19 cellular contexts compared by ENCODE assay signal in the genomic region with DNA sequence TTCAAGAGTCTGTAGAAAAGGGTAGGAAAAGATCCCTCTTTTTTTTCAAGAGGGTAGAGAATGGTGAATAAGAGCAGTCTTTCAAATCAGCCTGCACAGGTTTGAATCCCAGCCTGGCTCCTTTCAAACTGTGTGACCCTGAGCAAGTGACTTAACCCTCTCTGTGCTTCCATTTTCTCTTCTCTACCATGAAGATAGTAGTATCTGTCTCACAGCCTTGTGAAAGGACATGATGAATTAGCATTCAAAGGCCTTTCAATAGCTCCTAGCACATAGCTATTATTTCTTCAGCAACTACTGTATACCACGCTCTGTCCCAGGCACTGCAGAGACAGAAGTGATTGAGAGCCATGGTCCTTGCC. TPM values are rescaled to one million over a fixed set of nuclear protein-coding genes. Genes with fewer than 3 reads are reported as not detected.
DNase-seq lines count a peak whose midpoint lies in the region; ATAC-seq, FAIRE-seq and TF ChIP-seq lines count a peak whose summit lies in the region.
"Had no signal": no experiment of that assay in that cellular context is flagged by ENCODE, and none has a peak within 500 bp of the region (broad histone marks: within the 10 kb centered on the region; RNA-seq: fewer than 3 reads in every experiment).

No MANE protein-coding gene starts in this region.

- no peak for TF ChIP-seq EP300 in K562 (IDR thresholded peaks at IDR 0.05; ENCODE audit: low read length)

- H2AFZ ChIP-seq in GM23248 = peak overlapping the region; percentile 98
- peak overlapping the region; percentile 80; the same call in 1 of the 2 replicates for H2AFZ ChIP-seq in K562 (ENCODE audit: low read depth, low read length)

- H3K9me2 ChIP-seq in GM23248 (ENCODE audit: insufficient read depth) = no peaks in the 10 kb centered on the region

- H3K4me1 Mint-ChIP-seq in WTC11 = peaks cover 40% of the 10 kb centered on the region
- H3K4me1 Mint-ChIP-seq: central memory CD8-positive, alpha-beta T cell had no signal

- no peak for TF ChIP-seq POLR2A in K562 (conservative IDR thresholded peaks at IDR 0.05)

- no peaks in the 10 kb centered on the region for H4K20me1 ChIP-seq in GM23248 (ENCODE audit: insufficient read depth)
- no peaks in the 10 kb centered on the region for H4K20me1 ChIP-seq in K562 (replicated peaks; ENCODE audit: control insufficient read depth, insufficient read depth, low read length)
- H4K20me1 ChIP-seq: BLaER1 had no signal

- H3K4me1 ChIP-seq in GM23248 (ENCODE audit: insufficient read depth) (peaks cover 23% of the 10 kb centered on the region), K562 (replicated peaks in 1 of 2; ENCODE audit: control insufficient read depth in 2 of 2, insufficient read depth in 2 of 2, low read length in 2 of 2) (peaks cover 12 to 21% of the 10 kb centered on the region in 2 experiments), iPS-20b (ENCODE audit: insufficient read depth, low read length) (peaks cover 23% of the 10 kb centered on the region), skeletal muscle satellite cell (ENCODE audit: control insufficient read depth, insufficient read depth, low read length) (peaks cover 22% of the 10 kb centered on the region)

- in situ Hi-C loops in GM23248 (cut with MboI) = no loop called here
- in situ Hi-C loops in K562 (cut with MboI) = no loop called here

- DNase-seq in GM23248 = no peak
- DNase-seq in K562 (ENCODE audit: extremely low read depth in 1 of 4, low spot score in 3 of 4) = no peak
- no peak for DNase-seq in activated CD4-positive, alpha-beta T cell treated with anti-CD3 and anti-CD28 coated beads for 48 hours
- no peak for DNase-seq in HK-2 (ENCODE audit: unreplicated experiment)
- no peak for DNase-seq in NCI-H226
- no peak for DNase-seq in WTC11 (ENCODE audit: low spot score)
- DNase-seq: activated CD8-positive, alpha-beta memory T cell treated with anti-CD3 and anti-CD28 coated beads, Interleukin-2, amount 50 U/mL, for 48 hours; NCI-H187 treated with DMSO at 0.1 percent for 48 hours had no signal

- no peak overlapping the region for H3K27ac Mint-ChIP-seq in WTC11
- H3K27ac Mint-ChIP-seq: activated naive CD8-positive, alpha-beta T cell; natural killer cell treated with Interleukin-12 subunit alpha and Interleukin-12 subunit beta and Interleukin-15 and Interleukin-18, amount 100 ng/mL, for 72 hours had no signal

- H3K79me2 ChIP-seq in GM23248 (ENCODE audit: insufficient read depth) (no peaks in the 10 kb centered on the region), K562 (ENCODE audit: control insufficient read depth, insufficient read depth, low read length) (no peaks in the 10 kb centered on the region)

- ATAC-seq in K562 (peak; percentile 20), WTC11 (no peak)
- ATAC-seq: activated CD4-positive, CD25-positive, alpha-beta regulatory T cell treated with anti-CD3 and anti-CD28 coated beads, Interleukin-2, amount 50 U/mL, for 24 hours; natural killer cell treated with Interleukin-12 subunit alpha and Interleukin-12 subunit beta and Interleukin-15 and Interleukin-18, amount 100 ng/mL, for 72 hours had no signal

- peak overlapping the region; percentile 68; the same call in 1 of the 2 replicates for H3K9ac ChIP-seq in GM23248
- H3K9ac ChIP-seq in K562 (ENCODE audit: insufficient read depth in 1 of 2, low read depth in 2 of 2, low read length in 2 of 2) = no peak overlapping the region
- H3K9ac ChIP-seq in iPS-20b (ENCODE audit: low read depth, low read length) = peak overlapping the region; percentile 63; the same call in 1 of the 2 replicates
- peak overlapping the region; percentile 61 for H3K9ac ChIP-seq in skeletal muscle satellite cell (ENCODE audit: low read depth, low read length)
- H3K9ac ChIP-seq: BLaER1 had no signal

- FAIRE-seq in K562 (lab: Jason Lieb, UNC) = no peak

- H3K9me3 Mint-ChIP-seq in WTC11 = no peaks in the 10 kb centered on the region
- H3K9me3 Mint-ChIP-seq: central memory CD8-positive, alpha-beta T cell; natural killer cell treated with Interleukin-12 subunit alpha and Interleukin-12 subunit beta and Interleukin-15 and Interleukin-18, amount 100 ng/mL, for 72 hours had no signal

- peaks cover 18% of the 10 kb centered on the region for H3K27me3 Mint-ChIP-seq in WTC11 (ENCODE audit: low read depth)

- H3K36me3 ChIP-seq in GM23248 (ENCODE audit: low read depth) (no peaks in the 10 kb centered on the region), K562 (ENCODE audit: control insufficient read depth, insufficient read depth, low read length) (no peaks in the 10 kb centered on the region), iPS-20b (ENCODE audit: insufficient read depth, low read depth, low read length) (no peaks in the 10 kb centered on the region), skeletal muscle satellite cell (ENCODE audit: insufficient read depth, low read length) (no peaks in the 10 kb centered on the region)
- H3K36me3 ChIP-seq: BLaER1, left lung, stomach had no signal

- H3K9me1 ChIP-seq in K562 (ENCODE audit: control insufficient read depth, insufficient read depth, low read length) = no peaks in the 10 kb centered on the region

- TF ChIP-seq RAD21 in K562 (CRISPR knock-in tag; conservative IDR thresholded peaks at IDR 0.05 in 1 of 2, IDR thresholded peaks at IDR 0.05 in 1 of 2) = no peak

- TF ChIP-seq CTCF in K562 (IDR thresholded peaks at IDR 0.05 in 2 of 3, conservative IDR thresholded peaks at IDR 0.05 in 1 of 3; ENCODE audit: insufficient read depth in 2 of 3, low read depth in 1 of 3, low read length in 3 of 3) (no peak), WTC11 (IDR thresholded peaks at IDR 0.05) (no peak)

- CTCF ChIA-PET in K562 (lab: Yijun Ruan, JAX; ENCODE audit: low intra/inter-chr PET ratio) = no interaction called here
- CTCF ChIA-PET in WTC11 (lab: Charles Lee) = interaction anchor here (1.1 to 2.7 kb wide), 10 partner anchors 9 to 161 kb away, joined by 3 to 15 read pairs (median 4); no protein-coding TSS in a partner anchor

- H3K27me3 ChIP-seq in GM23248 (replicated peaks; ENCODE audit: insufficient read depth) (no peaks in the 10 kb centered on the region), K562 (ENCODE audit: control insufficient read depth in 2 of 2, insufficient read depth in 2 of 2, low read length in 2 of 2) (peaks cover 16 to 41% of the 10 kb centered on the region in 2 experiments; a peak in 4 of 5 replicates), iPS-20b (ENCODE audit: insufficient read depth, low read length) (no peaks in the 10 kb centered on the region), skeletal muscle satellite cell (ENCODE audit: control insufficient read depth, insufficient read depth, low read length) (no peaks in the 10 kb centered on the region)
- H3K27me3 ChIP-seq: BLaER1 had no signal

- H3K4me2 ChIP-seq in GM23248 (ENCODE audit: unreplicated experiment) (peak overlapping the region; percentile 94), K562 (ENCODE audit: insufficient read depth, low read length) (peak overlapping the region; percentile 89; the same call in 1 of the 2 replicates), skeletal muscle satellite cell (ENCODE audit: low read length) (peak overlapping the region; percentile 79)
- H3K4me2 ChIP-seq: BLaER1 had no signal

- no peaks in the 10 kb centered on the region for H3K36me3 Mint-ChIP-seq in WTC11
- H3K36me3 Mint-ChIP-seq: activated naive CD8-positive, alpha-beta T cell; natural killer cell treated with Interleukin-12 subunit alpha and Interleukin-12 subunit beta and Interleukin-15 and Interleukin-18, amount 100 ng/mL, for 72 hours had no signal

- H3K4me3 ChIP-seq in GM23248 (peak overlapping the region; percentile 62), K562 (no peak overlapping the region), iPS-20b (ENCODE audit: low read length) (no peak overlapping the region), skeletal muscle satellite cell (ENCODE audit: low read length) (peak overlapping the region; percentile 55)
- H3K4me3 ChIP-seq: BLaER1, left lung had no signal

- peak overlapping the region; percentile 64; the same call in 1 of the 2 replicates for H3K27ac ChIP-seq in GM23248
- no peak overlapping the region for H3K27ac ChIP-seq in K562 (ENCODE audit: extremely low read depth, low read depth, low read length)
- H3K27ac ChIP-seq in iPS-20b (ENCODE audit: low read length) = no peak overlapping the region
- H3K27ac ChIP-seq: BLaER1, HL-60, left lung had no signal

- WGBS in GM23248 (ENCODE audit: low coverage in 1 of 2, low lambda C conversion rate in 2 of 2, missing lambda C conversion rate in 2 of 2), 2 experiments = 75 to 76% methylated on average over 1 of the region's 1 CpG
- 71% methylated on average over 1 of the region's 1 CpG for WGBS in K562 (ENCODE audit: insufficient coverage, low coverage, missing lambda C conversion rate)

- POLR2A ChIA-PET in K562 (lab: Yijun Ruan, JAX) (interaction anchor here (0.6 to 1.5 kb wide), 8 partner anchors 9 to 1041 kb away, joined by 3 to 5 read pairs (median 4); no protein-coding TSS in a partner anchor), WTC11 (lab: Charles Lee) (interaction anchor here (1.4 kb wide), 1 partner anchor 34 kb away, joined by 4 read pairs; no protein-coding TSS in a partner anchor)

- intact Hi-C loops in K562 (cut with micrococcal nuclease) = no loop called here

- no peak overlapping the region for H3K4me3 Mint-ChIP-seq in WTC11
- H3K4me3 Mint-ChIP-seq: activated naive CD8-positive, alpha-beta T cell; central memory CD8-positive, alpha-beta T cell; natural killer cell treated with Interleukin-12 subunit alpha and Interleukin-12 subunit beta and Interleukin-15 and Interleukin-18, amount 100 ng/mL, for 72 hours had no signal

- peaks cover 10% of the 10 kb centered on the region; the same call in 1 of the 2 replicates for H3F3A ChIP-seq in GM23248 (ENCODE audit: insufficient read depth)

- BruUV-seq in K562 (replicated peaks; lab: Mats Ljungman, UMichigan) = no TSS peak

- H3K9me3 ChIP-seq in GM23248 (ENCODE audit: low read depth) (no peaks in the 10 kb centered on the region), K562 (replicated peaks; ENCODE audit: control insufficient read depth, insufficient read depth, low read depth, low read length) (no peaks in the 10 kb centered on the region), iPS-20b (ENCODE audit: insufficient read depth, low read depth, low read length) (no peaks in the 10 kb centered on the region), skeletal muscle satellite cell (replicated peaks; ENCODE audit: low read length) (no peaks in the 10 kb centered on the region)
- H3K9me3 ChIP-seq: left lung, stomach had no signal

RNA-seq across cellular contexts. Expression of gene LEP, which starts 25.4 kb away (rescaled TPM):
- 0.22 TPM in 1 of 2 replicates, not detected in the other for total RNA-seq in GM23248 (2014; rRNA removed; shearing (Covaris generic))
- polyA plus RNA-seq in GM23248 (2016; fragmentation: Nextera tagmentation; extraction: Ambion mirVana) (0.09 and 0.11 TPM in 2 replicates), K562 (2011; rRNA removed) (not detected in 2 replicates), K562 (2014; fragmentation: Illumina TruSeq; extraction: Trizol) (not detected in 2 replicates), K562 (2014; fragmentation: Nextera tagmentation; extraction: Ambion mirVana) (not detected), K562 (2014; rRNA removed) (not detected in 2 replicates)
- not detected in 2 replicates for total RNA-seq in K562 (2011; cell fraction: chromatin; rRNA removed; ENCODE audit: low replicate concordance)
- total RNA-seq in K562 (2011; cell fraction: nucleolus; rRNA removed) = not detected in 2 replicates
- total RNA-seq in K562 (2011; cell fraction: nucleoplasm; rRNA removed) = not detected in 2 replicates
- total RNA-seq in K562 (2014; rRNA removed) (not detected in 2 replicates), K562 (2014; rRNA removed; fragmentation: Illumina TruSeq; extraction: Trizol) (not detected in 2 replicates), K562 (2015; rRNA removed; fragmentation: Illumina TruSeq; extraction: Trizol) (not detected in 2 replicates), K562 (2021) (not detected in 2 replicates), WTC11 (2021) (not detected in 3 replicates)
- polyA plus RNA-seq in K562 (2011; cell fraction: cytosol; rRNA removed) = not detected in 2 replicates
- polyA plus RNA-seq in K562 (2011; cell fraction: nucleus; rRNA removed) = not detected in 2 replicates
- polyA plus RNA-seq in K562 (2012) = 0.04 and 0.06 TPM in 2 replicates
- not detected in 2 replicates for polyA minus RNA-seq in K562 (2011; rRNA and poly(A)+ RNA removed)
- not detected in 2 replicates for polyA minus RNA-seq in K562 (2011; cell fraction: cytosol; rRNA and poly(A)+ RNA removed)
- not detected in 2 replicates for polyA minus RNA-seq in K562 (2011; cell fraction: nucleus; rRNA and poly(A)+ RNA removed)
- total RNA-seq in skeletal muscle satellite cell (2012; rRNA removed) = 0.66 TPM in 1 of 2 replicates, not detected in the other
- total RNA-seq: natural killer cell treated with Interleukin-12 subunit alpha and Interleukin-12 subunit beta and Interleukin-15 and Interleukin-18, amount 100 ng/mL, for 72 hours; stomach; T-helper 1 cell treated with Interleukin-12 subunit alpha and Interleukin-12 subunit beta and Interleukin-4 antibody, amounts not matched to agents 30 ng/mL and 1 ng/mL, for 36 hours had no signal

Comparison
In these comparisons a context has a peak if more than half of its experiments do, and no peak if none do; other contexts are left out.
1. H3K4me3 ChIP-seq: peak in GM23248 (single experiment) and skeletal muscle satellite cell (single experiment); none in K562 (single experiment) and iPS-20b (single experiment).
2. H3K9ac ChIP-seq: peak in GM23248 (single experiment), iPS-20b (single experiment) and skeletal muscle satellite cell (single experiment); none in K562 (0 of 2).
3. Peak in every context shown above with its lines, with median percentiles within 50 percentile points of each other: H3K4me2 ChIP-seq.